10 cellular contexts compared by ENCODE assay signal in genomic region chr4:24795666-24796381, GRCh38. TPM values are rescaled to one million over a fixed set of nuclear protein-coding genes. Genes with fewer than 3 reads are reported as not detected.
A peak's percentile ranks its signal among the peaks of the same experiment; 100 is the strongest.
DNase-seq lines count a peak whose midpoint lies in the region; ATAC-seq and TF ChIP-seq lines count a peak whose summit lies in the region.
"Had no signal": no experiment of that assay in that cellular context is flagged by ENCODE, and none has a peak within 500 bp of the region (broad histone marks: within the 10 kb centered on the region; RNA-seq: fewer than 3 reads in every experiment).

No MANE protein-coding gene starts in this region.

- 35% methylated on average over 6 of the region's 9 CpGs for WGBS in mesenchymal stem cell

- no peak overlapping the region for H3K27ac Mint-ChIP-seq in endothelial cell (ENCODE audit: unreplicated experiment)
- no peak overlapping the region for H3K27ac Mint-ChIP-seq in T-helper 17 cell

- peak overlapping the region; percentile 3 for H2AFZ ChIP-seq in mesenchymal stem cell (ENCODE audit: low read depth, low read length)

- H3K4me3 ChIP-seq in LNCaP clone FGC (ENCODE audit: low read depth, low read length) (peak overlapping the region; percentile 37), mesenchymal stem cell (ENCODE audit: insufficient read depth in 1 of 2, low read depth in 1 of 2, low read length in 2 of 2) (peak overlapping the region in 1 of 2 experiments; percentile 88), stomach smooth muscle (ENCODE audit: low read length in 2 of 2) (peak overlapping the region; percentile 63 to 79)

- H3K9me3 Mint-ChIP-seq in endothelial cell (ENCODE audit: unreplicated experiment) = no peaks in the 10 kb centered on the region

- H3K4me1 Mint-ChIP-seq in endothelial cell (ENCODE audit: unreplicated experiment) (peaks cover 10% of the 10 kb centered on the region), T-helper 17 cell (peaks cover 2% of the 10 kb centered on the region)

- H2AK5ac ChIP-seq in mesenchymal stem cell (ENCODE audit: low read length, severe bottlenecking) = no peak overlapping the region

- H3K36me3 ChIP-seq in mesenchymal stem cell (ENCODE audit: control insufficient read depth in 1 of 2, insufficient read depth in 2 of 2, low read depth in 1 of 2, low read length in 2 of 2) = peaks cover 3 to 8% of the 10 kb centered on the region in 2 experiments
- H3K36me3 ChIP-seq in stomach smooth muscle (ENCODE audit: control insufficient read depth in 2 of 2, insufficient read depth in 2 of 2, low read length in 2 of 2) = no peaks in the 10 kb centered on the region

- no peak overlapping the region for H3K14ac ChIP-seq in mesenchymal stem cell (ENCODE audit: low read length in 2 of 2)

- no peak overlapping the region for H3K4ac ChIP-seq in mesenchymal stem cell (ENCODE audit: low read depth in 1 of 2, low read length in 2 of 2)

- H2BK15ac ChIP-seq in mesenchymal stem cell (ENCODE audit: low read depth, poor library complexity, severe bottlenecking) = no peak overlapping the region

- H2BK120ac ChIP-seq in mesenchymal stem cell (ENCODE audit: low read depth, low read length) = no peak overlapping the region

- no peak for ATAC-seq in T-helper 17 cell
- no peak for ATAC-seq in GM18907 (IDR thresholded peaks at IDR 0.05; ENCODE audit: unreplicated experiment)

- DNase-seq in LNCaP clone FGC (ENCODE audit: low read depth) (no peak), endothelial cell (ENCODE audit: low spot score) (no peak), mesenchymal stem cell (no peak), T-helper 17 cell (no peak), amniotic stem cell (lab: John Stamatoyannopoulos, UW) (no peak)
- DNase-seq in activated CD4-positive, alpha-beta T cell treated with anti-CD3 and anti-CD28 coated beads for 48 hours = no peak
- DNase-seq: DND-41, NCI-H526 had no signal

- H3K79me1 ChIP-seq in mesenchymal stem cell (replicated peaks; ENCODE audit: low read length, poor library complexity, severe bottlenecking) = no peaks in the 10 kb centered on the region

- H2BK5ac ChIP-seq in mesenchymal stem cell (ENCODE audit: low read depth, low read length, poor library complexity, severe bottlenecking) = no peak overlapping the region

- H3K4me3 Mint-ChIP-seq in endothelial cell (ENCODE audit: unreplicated experiment) = peak overlapping the region; percentile 78
- H3K4me3 Mint-ChIP-seq in T-helper 17 cell = no peak overlapping the region

- no peak overlapping the region for H3K23ac ChIP-seq in mesenchymal stem cell (ENCODE audit: low read length in 2 of 2)

- H2BK12ac ChIP-seq in mesenchymal stem cell (ENCODE audit: low read length in 2 of 2) = no peak overlapping the region

- H3K36me3 Mint-ChIP-seq in endothelial cell (ENCODE audit: low read depth, unreplicated experiment) = no peaks in the 10 kb centered on the region
- no peaks in the 10 kb centered on the region for H3K36me3 Mint-ChIP-seq in T-helper 17 cell (ENCODE audit: low read depth)

- H3K27me3 Mint-ChIP-seq in endothelial cell (ENCODE audit: unreplicated experiment) (peaks cover 4% of the 10 kb centered on the region), T-helper 17 cell (peaks cover 38% of the 10 kb centered on the region)

- no peak overlapping the region for H3K27ac ChIP-seq in mesenchymal stem cell (ENCODE audit: low read length, poor library complexity, severe bottlenecking)
- H3K27ac ChIP-seq in stomach smooth muscle (ENCODE audit: low read length) = peak overlapping the region; percentile 85

- H3K27me3 ChIP-seq in mesenchymal stem cell (ENCODE audit: control insufficient read depth in 1 of 2, insufficient read depth in 1 of 2, low read length in 2 of 2) = peaks cover 0 to 32% of the 10 kb centered on the region in 2 experiments
- no peaks in the 10 kb centered on the region for H3K27me3 ChIP-seq in stomach smooth muscle (ENCODE audit: control insufficient read depth in 1 of 2, insufficient read depth in 2 of 2, low read length in 2 of 2)

- no peaks in the 10 kb centered on the region for H3K9me3 ChIP-seq in mesenchymal stem cell (ENCODE audit: control insufficient read depth, low read length)
- H3K9me3 ChIP-seq in stomach smooth muscle (ENCODE audit: control insufficient read depth in 2 of 2, low read length in 2 of 2) = no peaks in the 10 kb centered on the region
- no peaks in the 10 kb centered on the region for H3K9me3 ChIP-seq in T-helper 17 cell (ENCODE audit: control insufficient read depth, low read length, poor library complexity, severe bottlenecking)

- H3K18ac ChIP-seq in mesenchymal stem cell (ENCODE audit: low read depth in 1 of 2, low read length in 2 of 2) = no peak overlapping the region

- TF ChIP-seq CTCF in LNCaP clone FGC (IDR thresholded peaks at IDR 0.05; ENCODE audit: control insufficient read depth, extremely low read depth, insufficient read depth) (no peak), endothelial cell (IDR thresholded peaks at IDR 0.05; ENCODE audit: unreplicated experiment) (no peak)

- H3K9ac ChIP-seq in mesenchymal stem cell (ENCODE audit: low read length) (peak overlapping the region; percentile 92), stomach smooth muscle (ENCODE audit: low read length in 2 of 2) (peak overlapping the region; percentile 83 to 90)

- H4K91ac ChIP-seq in mesenchymal stem cell (ENCODE audit: low read length) = no peak overlapping the region

- peak overlapping the region; percentile 50 for H3K4me2 ChIP-seq in mesenchymal stem cell (ENCODE audit: low read length, poor library complexity, severe bottlenecking)

- no peak overlapping the region for H4K8ac ChIP-seq in mesenchymal stem cell (ENCODE audit: low read length)

- peaks cover 25% of the 10 kb centered on the region for H3K4me1 ChIP-seq in mesenchymal stem cell (ENCODE audit: control insufficient read depth, insufficient read depth, low read depth, low read length)
- peaks cover 38% of the 10 kb centered on the region for H3K4me1 ChIP-seq in stomach smooth muscle (ENCODE audit: control insufficient read depth, insufficient read depth, low read length)

RNA-seq across cellular contexts. Expression of gene SOD3, which starts 0.5 kb away (rescaled TPM):
- total RNA-seq in endothelial cell (ENCODE audit: unreplicated experiment) (1.6 TPM), T-helper 17 cell (not detected)
- polyA plus RNA-seq in mesenchymal stem cell (2013, experiment 1 of 2) = 4.4 TPM
- 4.6 TPM for polyA plus RNA-seq in mesenchymal stem cell (2013, experiment 2 of 2)
